3 cellular contexts compared by ENCODE assay signal in the genomic region with DNA sequence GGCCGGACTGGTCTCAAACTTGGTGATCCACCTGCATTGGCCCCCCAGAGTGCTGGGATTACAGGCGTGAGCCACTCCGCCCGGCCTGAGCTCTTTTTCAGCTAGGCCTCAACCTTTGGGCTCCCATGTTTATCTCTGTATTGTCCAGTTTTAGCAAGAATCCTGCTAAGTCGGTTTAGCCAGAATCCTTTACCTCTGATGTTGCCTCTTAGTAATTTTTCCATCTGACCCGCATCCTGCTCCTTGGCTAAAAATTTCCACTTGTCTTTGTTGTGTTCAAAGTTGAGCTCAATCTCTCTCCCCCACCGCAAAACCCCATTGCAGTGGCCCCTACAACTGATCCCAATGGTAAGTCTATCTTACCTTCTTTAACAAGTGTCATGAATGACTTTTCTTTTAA.
"Had no signal": no experiment of that assay in that cellular context is flagged by ENCODE, and none has a peak within 500 bp of the region (broad histone marks: within the 10 kb centered on the region; RNA-seq: fewer than 3 reads in every experiment).

No MANE protein-coding gene starts in this region.

- ATAC-seq: GM12878 had no signal

- H3K4me3 ChIP-seq: GM12878 had no signal

- DNase-seq: GDM1, GF-D8 had no signal
